In genomic region chr5:78637468-78637867, GRCh38 we compare ENCODE assay signal across 23 cellular contexts. TPM values are rescaled to one million over a fixed set of nuclear protein-coding genes. Genes with fewer than 3 reads are reported as not detected.
A peak's percentile ranks its signal among the peaks of the same experiment; 100 is the strongest.
DNase-seq lines count a peak whose midpoint lies in the region; ATAC-seq and TF ChIP-seq lines count a peak whose summit lies in the region.
"Had no signal": no experiment of that assay in that cellular context is flagged by ENCODE, and none has a peak within 500 bp of the region (broad histone marks: within the 10 kb centered on the region; RNA-seq: fewer than 3 reads in every experiment).

No MANE protein-coding gene starts in this region.

- H3K4me3 ChIP-seq in heart right ventricle (no peak overlapping the region), right cardiac atrium (ENCODE audit: low read length) (no peak overlapping the region), endodermal cell (ENCODE audit: low read length) (no peak overlapping the region), upper lobe of left lung (no peak overlapping the region)
- H3K4me3 ChIP-seq: suprapubic skin had no signal

- H3K9me3 ChIP-seq in heart right ventricle = no peaks in the 10 kb centered on the region
- H3K9me3 ChIP-seq in right cardiac atrium (ENCODE audit: control insufficient read depth, low read length) = no peaks in the 10 kb centered on the region
- peaks cover 21% of the 10 kb centered on the region for H3K9me3 ChIP-seq in endodermal cell (ENCODE audit: control insufficient read depth, low read length)
- no peaks in the 10 kb centered on the region for H3K9me3 ChIP-seq in upper lobe of left lung
- H3K9me3 ChIP-seq: suprapubic skin had no signal

- ATAC-seq in heart right ventricle = peak in 2 of 8 donors; percentile 4 to 5
- ATAC-seq in right cardiac atrium = no peak
- ATAC-seq in upper lobe of left lung (ENCODE audit: low FRiP score in 2 of 2) = no peak
- no peak for ATAC-seq in GM19455 (IDR thresholded peaks at IDR 0.05; ENCODE audit: unreplicated experiment)
- ATAC-seq: activated CD4-positive, CD25-positive, alpha-beta regulatory T cell treated with anti-CD3 and anti-CD28 coated beads, Interleukin-2, amount 50 U/mL, for 24 hours; natural killer cell had no signal

- H3K36me3 Mint-ChIP-seq in endodermal cell (ENCODE audit: low read depth) (peaks cover 65% of the 10 kb centered on the region), mesothelial cell of epicardium (peaks cover 3% of the 10 kb centered on the region)
- H3K36me3 Mint-ChIP-seq: CD4-positive, CD25-positive, alpha-beta regulatory T cell; natural killer cell had no signal

- WGBS in heart right ventricle, 2 donors = 89 to 90% methylated on average over 5 of the region's 5 CpGs
- 82% methylated on average over 5 of the region's 5 CpGs for WGBS in right cardiac atrium
- WGBS in endodermal cell (ENCODE audit: insufficient coverage in 1 of 2, insufficient read length in 1 of 2), 2 experiments = 91 to 97% methylated on average over 3 to 5 of the region's 5 CpGs
- WGBS in upper lobe of left lung, 2 donors = 82 to 95% methylated on average over 2 to 5 of the region's 5 CpGs

- no peak for TF ChIP-seq POLR2A in upper lobe of left lung (IDR thresholded peaks at IDR 0.05)

- H3K9ac ChIP-seq in endodermal cell (ENCODE audit: extremely low read depth, low read length, poor library complexity, severe bottlenecking) = no peak overlapping the region

- no peaks in the 10 kb centered on the region for H3K27me3 ChIP-seq in heart right ventricle
- H3K27me3 ChIP-seq in right cardiac atrium (ENCODE audit: control insufficient read depth, insufficient read depth) = no peaks in the 10 kb centered on the region
- H3K27me3 ChIP-seq in endodermal cell (ENCODE audit: control insufficient read depth, insufficient read depth, low read length, poor library complexity, severe bottlenecking) = no peaks in the 10 kb centered on the region
- H3K27me3 ChIP-seq in upper lobe of left lung = no peaks in the 10 kb centered on the region
- H3K27me3 ChIP-seq: suprapubic skin had no signal

- no peaks in the 10 kb centered on the region for H3K9me3 Mint-ChIP-seq in endodermal cell
- H3K9me3 Mint-ChIP-seq in mesothelial cell of epicardium = peaks cover 2% of the 10 kb centered on the region
- H3K9me3 Mint-ChIP-seq: activated CD4-positive, alpha-beta memory T cell treated with anti-CD3 and anti-CD28 coated beads, Interleukin-2, amount 10 ng/mL, durations not matched to agents 7 days and 5 days; CD4-positive, CD25-positive, alpha-beta regulatory T cell; natural killer cell had no signal

- DNase-seq in heart right ventricle = no peak
- no peak for DNase-seq in right cardiac atrium
- DNase-seq in endodermal cell = no peak
- DNase-seq in mesothelial cell of epicardium (ENCODE audit: low spot score in 2 of 2, unreplicated experiment in 2 of 2) = no peak
- no peak for DNase-seq in upper lobe of left lung
- DNase-seq in NCI-H1436 treated with DMSO at 0.1 percent for 48 hours (lab: John Stamatoyannopoulos, UW) = no peak
- no peak for DNase-seq in HT-29 (ENCODE audit: low spot score)
- DNase-seq: activated CD4-positive, alpha-beta memory T cell treated with anti-CD3 and anti-CD28 coated beads, Interleukin-2, amount 10 ng/mL, durations not matched to agents 7 days and 5 days; activated CD8-positive, alpha-beta memory T cell treated with anti-CD3 and anti-CD28 coated beads, Interleukin-2, amount 50 U/mL, for 4 hours; activated naive CD4-positive, alpha-beta T cell treated with Interleukin-2 at 50 U/mL for 16 hours; Calu3; CD4-positive, CD25-positive, alpha-beta regulatory T cell; DMS79 treated with DMSO at 0.1 percent for 48 hours; GF-D8; islet precursor cell; natural killer cell; stimulated activated CD4-positive, alpha-beta T cell treated with anti-CD3 and anti-CD28 coated beads, Interleukin-15, amount 100 ng/mL, for 24 hours; stimulated activated CD4-positive, alpha-beta T cell treated with anti-CD3 and anti-CD28 coated beads, Interleukin-4, amount 100 ng/mL, for 4 hours had no signal

- TF ChIP-seq CTCF in heart right ventricle (IDR thresholded peaks at IDR 0.05) (no peak), endodermal cell (conservative IDR thresholded peaks at IDR 0.05) (no peak), mesothelial cell of epicardium (IDR thresholded peaks at IDR 0.05; ENCODE audit: unreplicated experiment) (no peak), upper lobe of left lung (IDR thresholded peaks at IDR 0.05) (no peak)

- H3K4me1 Mint-ChIP-seq in endodermal cell (peaks cover 86% of the 10 kb centered on the region), mesothelial cell of epicardium (peaks cover 51% of the 10 kb centered on the region)
- H3K4me1 Mint-ChIP-seq: activated CD4-positive, alpha-beta memory T cell treated with anti-CD3 and anti-CD28 coated beads, Interleukin-2, amount 10 ng/mL, durations not matched to agents 7 days and 5 days; CD4-positive, CD25-positive, alpha-beta regulatory T cell had no signal

- H3K27ac ChIP-seq in heart right ventricle (peak overlapping the region in 6 of 10 donors; percentile 2 to 63 (median 47)), right cardiac atrium (ENCODE audit: low read length) (no peak overlapping the region), endodermal cell (ENCODE audit: low read depth, low read length) (no peak overlapping the region), upper lobe of left lung (peak overlapping the region; percentile 10 to 46 (median 34))
- H3K27ac ChIP-seq: suprapubic skin had no signal

- H3K27ac Mint-ChIP-seq in endodermal cell (peak overlapping the region; percentile 74), mesothelial cell of epicardium (peak overlapping the region; percentile 13)
- H3K27ac Mint-ChIP-seq: activated CD4-positive, alpha-beta memory T cell treated with anti-CD3 and anti-CD28 coated beads, Interleukin-2, amount 10 ng/mL, durations not matched to agents 7 days and 5 days; CD4-positive, CD25-positive, alpha-beta regulatory T cell; natural killer cell; progenitor cell of endocrine pancreas had no signal

- H3K36me3 ChIP-seq in heart right ventricle (peaks cover 0 to 10% (median 0%) of the 10 kb centered on the region in 9 donors), endodermal cell (ENCODE audit: control insufficient read depth, insufficient read depth, low read length) (peaks cover 73% of the 10 kb centered on the region), upper lobe of left lung (no peaks in the 10 kb centered on the region)
- H3K36me3 ChIP-seq: suprapubic skin had no signal

- H3K27me3 Mint-ChIP-seq in endodermal cell (ENCODE audit: insufficient read depth) (no peaks in the 10 kb centered on the region), mesothelial cell of epicardium (ENCODE audit: low read depth) (no peaks in the 10 kb centered on the region)
- H3K27me3 Mint-ChIP-seq: progenitor cell of endocrine pancreas had no signal

- intact Hi-C loops in heart right ventricle (cut with DNase I) (loop anchor here in 3 of 10 donors (5.0 to 10.0 kb wide), 4 partner anchors 40 to 273 kb away; partner anchors contain the start of gene SCAMP1 (in 1 of the 3)), right cardiac atrium (cut with DNase I) (no loop called here)

- H3K4me3 Mint-ChIP-seq in endodermal cell (no peak overlapping the region), mesothelial cell of epicardium (no peak overlapping the region)
- H3K4me3 Mint-ChIP-seq: activated CD4-positive, alpha-beta memory T cell treated with anti-CD3 and anti-CD28 coated beads, Interleukin-2, amount 10 ng/mL, durations not matched to agents 7 days and 5 days; CD4-positive, CD25-positive, alpha-beta regulatory T cell; natural killer cell had no signal

- peaks cover 11 to 70% (median 52%) of the 10 kb centered on the region in 9 donors for H3K4me1 ChIP-seq in heart right ventricle
- peaks cover 18% of the 10 kb centered on the region for H3K4me1 ChIP-seq in right cardiac atrium (ENCODE audit: control insufficient read depth, insufficient read depth, low read length)
- H3K4me1 ChIP-seq in endodermal cell (ENCODE audit: control insufficient read depth, insufficient read depth, low read length) = peaks cover 60% of the 10 kb centered on the region
- peaks cover 5 to 11% (median 9%) of the 10 kb centered on the region in 4 donors for H3K4me1 ChIP-seq in upper lobe of left lung

- no peak for TF ChIP-seq EP300 in upper lobe of left lung (IDR thresholded peaks at IDR 0.05)

RNA-seq across cellular contexts. Expression of gene LHFPL2, which starts 11.1 kb away (rescaled TPM):
- total RNA-seq in heart right ventricle = 10 to 100 TPM in 1 of 10 donors, 1 to 10 TPM in 9; 3.8 to 14.9 (median 5.1) TPM
- polyA plus RNA-seq in heart right ventricle = 1 to 10 TPM; 2.4 to 5.7 TPM
- total RNA-seq in right cardiac atrium = 10 to 100 TPM in 3 of 4 donors, 1 to 10 TPM in 1; 9.7 to 21.4 (median 10.9) TPM
- 5.6 TPM for polyA plus RNA-seq in right cardiac atrium
- 100 to 1,000 TPM; 136 to 238 TPM for total RNA-seq in endodermal cell
- 23.7 TPM for polyA plus RNA-seq in endodermal cell (2013, experiment 1 of 2)
- 24.8 TPM for polyA plus RNA-seq in endodermal cell (2013, experiment 2 of 2)
- 41.7 to 43.1 TPM (median 42.1 TPM) in 3 replicates for total RNA-seq in mesothelial cell of epicardium
- total RNA-seq in upper lobe of left lung = 10 to 100 TPM; 17.3 to 69.5 (median 32.9) TPM
- 11.7 and 18.9 TPM in 2 replicates for total RNA-seq in HT-29 (2014; rRNA removed; shearing (Covaris generic))
- total RNA-seq: T-helper 2 cell treated with Interferon-gamma antibody and Interleukin-4, amounts not matched to agents 100 ng/mL and 5 ng/mL, for 36 hours had no signal

Comparison
In these comparisons a context has a peak if more than half of its experiments do, and no peak if none do; other contexts are left out.
1. H3K27ac ChIP-seq: peak in heart right ventricle (6 of 10) and upper lobe of left lung (4 of 4); none in right cardiac atrium (single experiment) and endodermal cell (single experiment).